Comparison of ENCODE assay signal across 12 cellular contexts in genomic region chr16:85781685-85782370, GRCh38. TPM values are rescaled to one million over a fixed set of nuclear protein-coding genes. Genes with fewer than 3 reads are reported as not detected.
DNase-seq lines count a peak whose midpoint lies in the region; ATAC-seq and TF ChIP-seq lines count a peak whose summit lies in the region.
"Had no signal": no experiment of that assay in that cellular context is flagged by ENCODE, and none has a peak within 500 bp of the region (broad histone marks: within the 10 kb centered on the region; RNA-seq: fewer than 3 reads in every experiment).

No MANE protein-coding gene starts in this region.

- H3K4me3 ChIP-seq in right atrium auricular region (no peak overlapping the region), endodermal cell (ENCODE audit: low read length) (no peak overlapping the region), aorta (ENCODE audit: low read length in 2 of 2) (no peak overlapping the region), PC-9 (no peak overlapping the region)

- H2AFZ ChIP-seq in PC-9: no peak overlapping the region

- peaks cover 37% of the 10 kb centered on the region for H3F3A ChIP-seq in PC-9 (ENCODE audit: insufficient read depth, low read depth)

- peaks cover 2% of the 10 kb centered on the region for H3K4me1 Mint-ChIP-seq in endodermal cell

- H3K9me3 Mint-ChIP-seq in endodermal cell: no peaks in the 10 kb centered on the region

- peaks cover 8% of the 10 kb centered on the region; the same call in 1 of the 2 replicates for H3K79me2 ChIP-seq in PC-9 (ENCODE audit: low read depth)

- no peak for TF ChIP-seq CTCF in right atrium auricular region (IDR thresholded peaks at IDR 0.05)
- no peak for TF ChIP-seq CTCF in endodermal cell (conservative IDR thresholded peaks at IDR 0.05)
- TF ChIP-seq CTCF in PC-9 (conservative IDR thresholded peaks at IDR 0.05): no peak

- BruUV-seq in PC-9 (replicated peaks; lab: Mats Ljungman, UMichigan): no TSS peak

- H3K9ac ChIP-seq in endodermal cell (ENCODE audit: extremely low read depth, low read length, poor library complexity, severe bottlenecking): no peak overlapping the region

- DNase-seq in Right ventricle myocardium inferior (ENCODE audit: missing footprints) (peak; percentile 74), right atrium auricular region (ENCODE audit: low spot score) (no peak), endodermal cell (no peak), midbrain (lab: John Stamatoyannopoulos, UW) (peak; percentile 61), aorta (peak; percentile 65 to 88), PC-9 (no peak), UCSD-AML1 (lab: John Stamatoyannopoulos, UW; ENCODE audit: unreplicated experiment) (no peak)
- DNase-seq: activated CD8-positive, alpha-beta memory T cell treated with anti-CD3 and anti-CD28 coated beads, Interleukin-2, amount 50 U/mL, for 48 hours; NCI-H1930; stimulated activated CD4-positive, alpha-beta T cell treated with anti-CD3 and anti-CD28 coated beads, Interleukin-4, amount 100 ng/mL, for 1 hour had no signal

- 96% methylated on average over 14 to 16 of the region's 16 CpGs for WGBS in endodermal cell (ENCODE audit: insufficient coverage in 1 of 2, insufficient read length in 1 of 2), 2 experiments
- 27% methylated on average over 16 of the region's 16 CpGs for WGBS in aorta, 2 donors

- CTCF ChIA-PET in PC-9 (lab: Charles Lee): no interaction called here

- peaks cover 41% of the 10 kb centered on the region for H3K36me3 ChIP-seq in right atrium auricular region
- peaks cover 88% of the 10 kb centered on the region for H3K36me3 ChIP-seq in endodermal cell (ENCODE audit: control insufficient read depth, insufficient read depth, low read length)
- peaks cover 7 to 10% of the 10 kb centered on the region in 2 donors for H3K36me3 ChIP-seq in aorta (ENCODE audit: control insufficient read depth in 1 of 2, insufficient read depth in 2 of 2, low read length in 1 of 2)
- peaks cover 16% of the 10 kb centered on the region; the same call in 1 of the 2 replicates for H3K36me3 ChIP-seq in PC-9 (ENCODE audit: low read depth)

- H3K4me1 ChIP-seq in right atrium auricular region (peaks cover 0 to 10% of the 10 kb centered on the region in 2 donors), endodermal cell (ENCODE audit: control insufficient read depth, insufficient read depth, low read length) (no peaks in the 10 kb centered on the region), aorta (ENCODE audit: control insufficient read depth in 1 of 2, insufficient read depth in 2 of 2, low read length in 2 of 2) (no peaks in the 10 kb centered on the region), PC-9 (replicated peaks; ENCODE audit: insufficient read depth) (peaks cover 23% of the 10 kb centered on the region)

- peaks cover 31% of the 10 kb centered on the region for H4K20me1 ChIP-seq in PC-9 (ENCODE audit: insufficient read depth)

- intact Hi-C loops in Right ventricle myocardium inferior (cut with DNase I) (no loop called here), aorta (cut with DNase I) (no loop called here), PC-9 (cut with micrococcal nuclease; ENCODE audit: unreplicated experiment) (no loop called here)

- no peaks in the 10 kb centered on the region for H3K9me2 ChIP-seq in PC-9 (ENCODE audit: insufficient read depth)

- peaks cover 67% of the 10 kb centered on the region for H3K36me3 Mint-ChIP-seq in endodermal cell (ENCODE audit: low read depth)

- H3K27me3 Mint-ChIP-seq in endodermal cell (ENCODE audit: insufficient read depth): no peaks in the 10 kb centered on the region
- H3K27me3 Mint-ChIP-seq: B cell had no signal

- H3K27me3 ChIP-seq in right atrium auricular region: no peaks in the 10 kb centered on the region
- H3K27me3 ChIP-seq in endodermal cell (ENCODE audit: control insufficient read depth, insufficient read depth, low read length, poor library complexity, severe bottlenecking): no peaks in the 10 kb centered on the region
- no peaks in the 10 kb centered on the region for H3K27me3 ChIP-seq in aorta (ENCODE audit: control insufficient read depth in 1 of 2, insufficient read depth in 2 of 2, low read length in 1 of 2)
- no peaks in the 10 kb centered on the region for H3K27me3 ChIP-seq in PC-9 (ENCODE audit: insufficient read depth, low read depth)

- H3K27ac Mint-ChIP-seq in endodermal cell: peak overlapping the region; percentile 13

- H3K27ac ChIP-seq in right atrium auricular region: no peak overlapping the region
- H3K27ac ChIP-seq in endodermal cell (ENCODE audit: low read depth, low read length): no peak overlapping the region
- H3K27ac ChIP-seq in aorta (ENCODE audit: low read depth in 1 of 2, low read length in 2 of 2): no peak overlapping the region
- H3K27ac ChIP-seq in PC-9: no peak overlapping the region

- H3K4me3 Mint-ChIP-seq in endodermal cell: no peak overlapping the region
- H3K4me3 Mint-ChIP-seq: B cell had no signal

- POLR2A ChIA-PET in PC-9 (lab: Charles Lee; ENCODE audit: unreplicated experiment): no interaction called here

- no peak overlapping the region for H3K4me2 ChIP-seq in PC-9

- ATAC-seq in Right ventricle myocardium inferior (peak; percentile 64), aorta (ENCODE audit: low FRiP score) (peak; percentile 46), HG03460 (IDR thresholded peaks at IDR 0.05; ENCODE audit: unreplicated experiment) (no peak)

- no peaks in the 10 kb centered on the region for H3K9me3 ChIP-seq in right atrium auricular region
- H3K9me3 ChIP-seq in endodermal cell (ENCODE audit: control insufficient read depth, low read length): no peaks in the 10 kb centered on the region
- H3K9me3 ChIP-seq in aorta (ENCODE audit: control insufficient read depth, low read length): no peaks in the 10 kb centered on the region
- no peaks in the 10 kb centered on the region for H3K9me3 ChIP-seq in PC-9 (ENCODE audit: insufficient read depth, low read depth)

RNA-seq across cellular contexts. Expression of gene EMC8, which starts 17.5 kb away (rescaled TPM):
- total RNA-seq in Right ventricle myocardium inferior (25.8 TPM), right atrium auricular region (10 to 100 TPM; 18.8 to 40.7 TPM), endodermal cell (10 to 100 TPM; 60.1 to 67.6 TPM), aorta (10 to 100 TPM; 18.7 to 19.2 TPM), PC-9 (2021) (38.2 and 44.0 TPM in 2 replicates)
- 39.9 TPM for polyA plus RNA-seq in endodermal cell (2013, experiment 1 of 2)
- polyA plus RNA-seq in endodermal cell (2013, experiment 2 of 2): 37.1 TPM
- 10 to 100 TPM; 14.5 to 23.0 TPM for polyA plus RNA-seq in aorta

RNA-seq across cellular contexts. Expression of gene COX4I1, which starts 17.7 kb away (rescaled TPM):
- total RNA-seq in Right ventricle myocardium inferior (2,129 TPM), right atrium auricular region (1,000 to 10,000 TPM; 1,383 to 1,567 TPM), endodermal cell (100 to 1,000 TPM; 436 to 471 TPM), aorta (100 to 1,000 TPM; 245 to 289 TPM), PC-9 (2021) (468 and 545 TPM in 2 replicates)
- 553 TPM for polyA plus RNA-seq in endodermal cell (2013, experiment 1 of 2)
- polyA plus RNA-seq in endodermal cell (2013, experiment 2 of 2): 508 TPM
- 1,000 to 10,000 TPM in 1 of 2 donors, 100 to 1,000 TPM in 1; 549 to 1,007 TPM for polyA plus RNA-seq in aorta

RNA-seq across cellular contexts. Expression of gene C16orf74, which starts 30.9 kb away (rescaled TPM):
- total RNA-seq in Right ventricle myocardium inferior (0.95 TPM), right atrium auricular region (1 to 10 TPM in 1 of 2 donors, under 1 TPM in 1; 0.79 to 1.4 TPM), endodermal cell (1 to 10 TPM; 3.6 to 7.4 TPM), aorta (under 1 TPM in 1 of 2 donors, not detected in 1; 0.87 TPM), PC-9 (2021) (44.3 and 51.6 TPM in 2 replicates)
- 1.7 TPM for polyA plus RNA-seq in endodermal cell (2013, experiment 1 of 2)
- 2.0 TPM for polyA plus RNA-seq in endodermal cell (2013, experiment 2 of 2)
- not detected for polyA plus RNA-seq in aorta

Comparison
In these comparisons a context has a peak if more than half of its experiments do, and no peak if none do; other contexts are left out.
1. DNase-seq: peak in Right ventricle myocardium inferior (single experiment), midbrain (single experiment) and aorta (2 of 2); none in right atrium auricular region (single experiment), endodermal cell (single experiment), PC-9 (0 of 2) and UCSD-AML1 (single experiment).